ENCODE assay signal across 8 cellular contexts in the genomic region with DNA sequence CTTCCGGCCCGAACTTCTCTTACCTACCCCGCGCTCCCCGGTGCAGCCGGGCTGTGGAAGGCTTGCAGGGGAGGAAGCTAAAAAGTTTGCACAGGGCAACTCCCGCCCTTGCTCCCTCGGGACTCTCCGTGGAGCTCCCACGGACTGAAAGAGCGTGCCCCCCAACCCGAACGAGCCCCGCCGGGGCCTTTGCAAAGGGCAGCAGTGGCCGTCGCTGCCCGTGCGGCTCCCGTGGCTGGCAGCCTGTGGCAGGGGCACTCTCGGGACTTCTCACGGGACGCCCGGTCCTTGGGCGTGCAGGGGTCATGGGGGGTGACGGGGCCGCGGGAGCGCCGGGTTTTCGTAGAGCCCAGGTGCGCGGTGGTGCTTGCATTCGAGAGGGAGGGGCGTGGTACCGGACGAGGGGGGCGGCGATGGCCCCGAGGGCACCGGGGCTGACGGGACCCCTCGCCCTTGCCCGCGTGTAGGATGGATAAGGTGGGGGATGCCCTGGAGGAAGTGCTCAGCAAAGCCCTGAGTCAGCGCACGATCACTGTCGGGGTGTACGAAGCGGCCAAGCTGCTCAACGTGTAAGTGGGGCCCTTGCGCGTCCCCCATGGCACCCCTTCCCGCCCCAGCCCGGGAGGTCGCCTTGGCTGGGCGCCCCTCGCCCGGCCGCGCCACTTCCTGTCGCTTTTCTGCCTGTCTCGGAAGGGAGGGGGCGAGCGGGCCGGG. TPM values are rescaled to one million over a fixed set of nuclear protein-coding genes. Genes with fewer than 3 reads are reported as not detected.
DNase-seq lines count a peak whose midpoint lies in the region; ATAC-seq and TF ChIP-seq lines count a peak whose summit lies in the region.

No MANE protein-coding gene starts in this region.

- peak overlapping the region; percentile 98 for H3K27ac ChIP-seq in thoracic aorta

- peak overlapping the region; percentile 99 for H3K9ac ChIP-seq in NT2/D1 (ENCODE audit: insufficient read length, low read depth)

- peaks cover 16 to 18% of the 10 kb centered on the region in 2 donors for H3K36me3 Mint-ChIP-seq in activated T-cell treated with anti-CD3 and anti-CD28 coated beads, Interleukin-2, amount 50 U/mL, for 72 hours (ENCODE audit: insufficient read depth in 2 of 2)

- H3K36me3 ChIP-seq in NT2/D1 (ENCODE audit: insufficient read depth, insufficient read length, low read length) (peaks cover 50% of the 10 kb centered on the region), neuron (ENCODE audit: insufficient read depth, low read length) (peaks cover 25% of the 10 kb centered on the region), thoracic aorta (peaks cover 15% of the 10 kb centered on the region)

- H3K4me3 ChIP-seq in NT2/D1 (ENCODE audit: insufficient read length, low read depth) (peak overlapping the region; percentile 99), fibroblast of the aortic adventitia (ENCODE audit: low read depth, low read length) (peak overlapping the region; percentile 91), neuron (ENCODE audit: low read length) (peak overlapping the region; percentile 94), thoracic aorta (peak overlapping the region; percentile 97)

- H3K9me3 Mint-ChIP-seq in activated T-cell treated with anti-CD3 and anti-CD28 coated beads, Interleukin-2, amount 50 U/mL, for 72 hours, result no peaks in the 10 kb centered on the region

- peak overlapping the region; percentile 58 for H3K27ac Mint-ChIP-seq in activated T-cell treated with anti-CD3 and anti-CD28 coated beads, Interleukin-2, amount 50 U/mL, for 72 hours

- H3K4me1 Mint-ChIP-seq in activated T-cell treated with anti-CD3 and anti-CD28 coated beads, Interleukin-2, amount 50 U/mL, for 72 hours (ENCODE audit: low read depth), result peaks cover 44% of the 10 kb centered on the region

- DNase-seq in DMS 273 (lab: John Stamatoyannopoulos, UW; ENCODE audit: unreplicated experiment) (peak; percentile 68), DMS 273 treated with DMSO at 0.1 percent for 48 hours (lab: John Stamatoyannopoulos, UW) (no peak), NT2/D1 (ENCODE audit: low read depth, low spot score) (no peak), fibroblast of the aortic adventitia (ENCODE audit: low read depth) (peak; percentile 56), thoracic aorta (ENCODE audit: low spot score) (no peak)
- DNase-seq in activated T-cell treated with anti-CD3 and anti-CD28 coated beads, Interleukin-2, amount 50 U/mL, for 72 hours, result peak; percentile 71 to 72

- H3K4me1 ChIP-seq in NT2/D1 (ENCODE audit: insufficient read depth, insufficient read length), result peaks cover 2% of the 10 kb centered on the region
- peaks cover 38% of the 10 kb centered on the region for H3K4me1 ChIP-seq in neuron (ENCODE audit: insufficient read depth, low read length)
- peaks cover 16 to 48% of the 10 kb centered on the region in 2 donors for H3K4me1 ChIP-seq in thoracic aorta (ENCODE audit: control insufficient read depth in 1 of 2, low read depth in 2 of 2)

- ATAC-seq in HG02798 (IDR thresholded peaks at IDR 0.05; ENCODE audit: poor library complexity, unreplicated experiment), result peak; percentile 6
- ATAC-seq in activated T-cell treated with anti-CD3 and anti-CD28 coated beads, Interleukin-2, amount 50 U/mL, for 72 hours (replicated peaks in 1 of 2), result peak; percentile 7 to 16
- ATAC-seq in thoracic aorta (ENCODE audit: insufficient number of reproducible peaks, low FRiP score, low read depth), result no peak

- peak overlapping the region; percentile 75 to 95 for H3K4me3 Mint-ChIP-seq in activated T-cell treated with anti-CD3 and anti-CD28 coated beads, Interleukin-2, amount 50 U/mL, for 72 hours

- TF ChIP-seq CTCF in fibroblast of the aortic adventitia (IDR thresholded peaks at IDR 0.05; ENCODE audit: insufficient read depth, low read length) (no peak), thoracic aorta (IDR thresholded peaks at IDR 0.05) (peak; percentile 2)

- no peaks in the 10 kb centered on the region for H3K27me3 Mint-ChIP-seq in activated T-cell treated with anti-CD3 and anti-CD28 coated beads, Interleukin-2, amount 50 U/mL, for 72 hours (ENCODE audit: low read depth)

- H2AFZ ChIP-seq in neuron (ENCODE audit: low read depth, low read length), result peak overlapping the region; percentile 60

- no peaks in the 10 kb centered on the region for H3K27me3 ChIP-seq in NT2/D1 (ENCODE audit: insufficient read depth, insufficient read length)
- H3K27me3 ChIP-seq in neuron (ENCODE audit: insufficient read depth, low read length), result no peaks in the 10 kb centered on the region
- H3K27me3 ChIP-seq in thoracic aorta (replicated peaks; ENCODE audit: insufficient read depth), result no peaks in the 10 kb centered on the region

- no peaks in the 10 kb centered on the region for H3K9me3 ChIP-seq in NT2/D1 (ENCODE audit: insufficient read depth, low read length)
- H3K9me3 ChIP-seq in neuron (ENCODE audit: low read length), result no peaks in the 10 kb centered on the region
- H3K9me3 ChIP-seq in thoracic aorta, result no peaks in the 10 kb centered on the region

RNA-seq across cellular contexts. Expression of gene GADD45A, which starts 0.7 kb away (rescaled TPM):
- total RNA-seq in activated T-cell treated with anti-CD3 and anti-CD28 coated beads, Interleukin-2, amount 50 U/mL, for 72 hours, result 100 to 1,000 TPM; 113 to 135 TPM
- total RNA-seq in fibroblast of the aortic adventitia (ENCODE audit: low replicate concordance) (40.9 and 145 TPM in 2 replicates), thoracic aorta (100 to 1,000 TPM; 227 to 262 TPM)

Comparison
In these comparisons a context has a peak if more than half of its experiments do, and no peak if none do; other contexts are left out.
1. DNase-seq: peak in DMS 273 (single experiment), activated T-cell treated with anti-CD3 and anti-CD28 coated beads, Interleukin-2, amount 50 U/mL, for 72 hours (2 of 2) and fibroblast of the aortic adventitia (single experiment); none in DMS 273 treated with DMSO at 0.1 percent for 48 hours (single experiment), NT2/D1 (single experiment) and thoracic aorta (single experiment).
2. Peak in every context shown above with its lines, with median percentiles within 50 percentile points of each other: H3K4me3 ChIP-seq.